ENCODE assay signal across 2 cellular contexts in genomic region chr2:109352898-109353689, GRCh38.
TF ChIP-seq lines count a peak whose summit lies in the region.

No MANE protein-coding gene starts in this region.

TF ChIP-seq in A549, 52 proteins besides CTCF, POLR2A, EP300 and RAD21 (continued from another document):
- TF ChIP-seq USF2 (IDR thresholded peaks at IDR 0.05), result peak; percentile 20; the same call in 1 of the 2 replicates

TF ChIP-seq in IMR-90, 13 proteins besides CTCF, POLR2A, EP300 and RAD21 (continued from another document):
- TF ChIP-seq USF2 (IDR thresholded peaks at IDR 0.05; ENCODE audit: low read depth, low read length) (no peak), BHLHE40 (IDR thresholded peaks at IDR 0.05; ENCODE audit: low read depth, low read length) (no peak), MXI1 (IDR thresholded peaks at IDR 0.05; ENCODE audit: borderline replicate concordance, low read depth, low read length) (no peak), FOS (IDR thresholded peaks at IDR 0.05; ENCODE audit: low read depth, low read length) (no peak), NFE2L2 (IDR thresholded peaks at IDR 0.05; ENCODE audit: low read depth, low read length) (no peak), CHD1 (IDR thresholded peaks at IDR 0.05; ENCODE audit: low read depth, low read length) (no peak), CEBPB (IDR thresholded peaks at IDR 0.05; ENCODE audit: low read depth, low read length) (no peak)
- TF ChIP-seq, protein P1, sequence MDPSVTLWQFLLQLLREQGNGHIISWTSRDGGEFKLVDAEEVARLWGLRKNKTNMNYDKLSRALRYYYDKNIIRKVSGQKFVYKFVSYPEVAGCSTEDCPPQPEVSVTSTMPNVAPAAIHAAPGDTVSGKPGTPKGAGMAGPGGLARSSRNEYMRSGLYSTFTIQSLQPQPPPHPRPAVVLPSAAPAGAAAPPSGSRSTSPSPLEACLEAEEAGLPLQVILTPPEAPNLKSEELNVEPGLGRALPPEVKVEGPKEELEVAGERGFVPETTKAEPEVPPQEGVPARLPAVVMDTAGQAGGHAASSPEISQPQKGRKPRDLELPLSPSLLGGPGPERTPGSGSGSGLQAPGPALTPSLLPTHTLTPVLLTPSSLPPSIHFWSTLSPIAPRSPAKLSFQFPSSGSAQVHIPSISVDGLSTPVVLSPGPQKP (IDR thresholded peaks at IDR 0.05; ENCODE audit: borderline replicate concordance, low read depth, low read length), result no peak
